ENCODE assay signal across 13 cellular contexts in the genomic region with DNA sequence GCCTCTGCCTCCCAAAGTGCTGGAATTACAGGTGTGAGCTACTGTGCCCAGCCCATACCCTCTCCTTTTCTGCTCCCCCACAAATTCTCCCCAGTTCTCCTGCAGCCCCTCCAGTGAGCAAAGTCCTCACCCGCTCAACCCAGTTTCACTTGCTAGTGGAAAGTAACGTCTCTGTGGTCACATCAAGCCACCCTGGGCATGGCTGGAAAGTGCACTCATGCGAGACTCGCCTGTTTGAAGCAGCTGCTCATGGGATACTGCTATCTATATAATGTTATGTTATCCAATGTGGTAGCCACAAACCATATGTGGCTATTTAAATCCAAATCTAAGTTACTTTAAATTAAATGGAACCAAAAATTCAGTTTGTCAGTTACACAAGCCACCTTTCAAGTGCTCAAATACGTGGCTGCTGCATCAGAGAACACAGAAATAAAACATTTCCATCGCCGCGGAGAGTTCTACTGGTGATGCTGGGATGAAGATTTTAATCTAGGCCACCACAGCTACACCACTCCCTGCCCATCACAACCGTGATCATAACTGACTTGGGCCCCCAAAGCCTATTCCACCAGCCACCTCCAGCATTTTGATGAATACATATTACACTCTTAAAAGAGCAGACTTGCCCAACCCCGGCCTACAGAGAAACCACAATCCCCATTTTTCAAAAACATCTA.
DNase-seq lines count a peak whose midpoint lies in the region; ATAC-seq, FAIRE-seq and TF ChIP-seq lines count a peak whose summit lies in the region.
"Had no signal": no experiment of that assay in that cellular context is flagged by ENCODE, and none has a peak within 500 bp of the region (broad histone marks: within the 10 kb centered on the region; RNA-seq: fewer than 3 reads in every experiment).

No MANE protein-coding gene starts in this region.

- peak overlapping the region; percentile 66 for H3K4me2 ChIP-seq in keratinocyte (ENCODE audit: control insufficient read depth, extremely low read depth, insufficient read depth, low read depth, low read length)

- TF ChIP-seq CTCF in keratinocyte (optimal IDR thresholded peaks at IDR 0.05 in 1 of 3, IDR thresholded peaks at IDR 0.05 in 1 of 3, conservative IDR thresholded peaks at IDR 0.05 in 1 of 3; ENCODE audit: extremely low read depth in 1 of 3, insufficient read depth in 2 of 3, low read length in 3 of 3) (no peak), tibial nerve (IDR thresholded peaks at IDR 0.05) (no peak)

- H3K36me3 ChIP-seq in keratinocyte (ENCODE audit: control insufficient read depth in 2 of 2, extremely low read depth in 1 of 2, insufficient read depth in 2 of 2, low read length in 2 of 2), result no peaks in the 10 kb centered on the region
- no peaks in the 10 kb centered on the region for H3K36me3 ChIP-seq in tibial nerve
- H3K36me3 ChIP-seq: heart left ventricle had no signal

- no peaks in the 10 kb centered on the region for H4K20me1 ChIP-seq in keratinocyte (ENCODE audit: control insufficient read depth, extremely low read depth, insufficient read depth, low read length)

- dilution Hi-C loops in keratinocyte (cut with MboI; ENCODE audit: extremely low pct_ligation_motif_present, low sequenced_read_pairs), result no loop called here

- H3K27ac Mint-ChIP-seq in activated CD8-positive, alpha-beta memory T cell treated with anti-CD3 and anti-CD28 coated beads, Interleukin-2, amount 10 ng/mL, durations not matched to agents 7 days and 5 days, result peak overlapping the region; percentile 41
- H3K27ac Mint-ChIP-seq in T-helper 17 cell, result peak overlapping the region; percentile 88

- H3K9me1 ChIP-seq in keratinocyte (ENCODE audit: control insufficient read depth, extremely low read depth, insufficient read depth, low read length), result no peaks in the 10 kb centered on the region

- no peak overlapping the region for H3K4me3 ChIP-seq in keratinocyte (ENCODE audit: control insufficient read depth in 2 of 3, extremely low read depth in 1 of 3, insufficient read depth in 2 of 3, low read depth in 1 of 3, low read length in 3 of 3)
- no peak overlapping the region for H3K4me3 ChIP-seq in tibial nerve

- H3K9ac ChIP-seq in keratinocyte (ENCODE audit: control insufficient read depth, extremely low read depth, insufficient read depth, low read length), result no peak overlapping the region
- H3K9ac ChIP-seq: parathyroid adenoma had no signal

- H3K4me1 Mint-ChIP-seq in activated CD8-positive, alpha-beta memory T cell treated with anti-CD3 and anti-CD28 coated beads, Interleukin-2, amount 10 ng/mL, durations not matched to agents 7 days and 5 days, result peaks cover 31% of the 10 kb centered on the region
- H3K4me1 Mint-ChIP-seq in T-helper 17 cell, result peaks cover 26% of the 10 kb centered on the region

- H3K36me3 Mint-ChIP-seq in activated CD8-positive, alpha-beta memory T cell treated with anti-CD3 and anti-CD28 coated beads, Interleukin-2, amount 10 ng/mL, durations not matched to agents 7 days and 5 days, result peaks cover 8% of the 10 kb centered on the region
- H3K36me3 Mint-ChIP-seq in T-helper 17 cell (ENCODE audit: low read depth), result no peaks in the 10 kb centered on the region

- TF ChIP-seq EP300 in tibial nerve (IDR thresholded peaks at IDR 0.05), result no peak

- 81 to 87% methylated on average over 10 of the region's 10 CpGs for WGBS in tibial nerve, 2 donors

- H3K9me3 Mint-ChIP-seq in activated CD8-positive, alpha-beta memory T cell treated with anti-CD3 and anti-CD28 coated beads, Interleukin-2, amount 10 ng/mL, durations not matched to agents 7 days and 5 days (ENCODE audit: low read depth), result peaks cover 2% of the 10 kb centered on the region

- peak; percentile 61 for ATAC-seq in activated CD8-positive, alpha-beta memory T cell treated with anti-CD3 and anti-CD28 coated beads, Interleukin-2, amount 10 ng/mL, durations not matched to agents 7 days and 5 days
- ATAC-seq in T-helper 17 cell, result peak; percentile 35
- ATAC-seq in GM21737 (IDR thresholded peaks at IDR 0.05; ENCODE audit: unreplicated experiment), result no peak

- peak; percentile 53 for DNase-seq in activated CD8-positive, alpha-beta memory T cell treated with anti-CD3 and anti-CD28 coated beads, Interleukin-2, amount 10 ng/mL, durations not matched to agents 7 days and 5 days
- no peak for DNase-seq in activated CD8-positive, alpha-beta memory T cell treated with anti-CD3 and anti-CD28 coated beads for 24 hours
- DNase-seq in T-helper 17 cell (no peak), keratinocyte (ENCODE audit: low read depth, low spot score) (no peak), tibial nerve (ENCODE audit: low spot score in 2 of 2) (no peak), SHP77 treated with DMSO at 0.1 percent for 48 hours (lab: John Stamatoyannopoulos, UW) (no peak), DMS114 treated with DMSO at 0.1 percent for 48 hours (lab: John Stamatoyannopoulos, UW; ENCODE audit: unreplicated experiment) (no peak)
- DNase-seq: activated CD4-positive, CD25-positive, alpha-beta regulatory T cell; central memory CD4-positive, alpha-beta T cell; heart left ventricle; NCI-H69 had no signal

- H3K79me2 ChIP-seq in keratinocyte (ENCODE audit: control insufficient read depth, insufficient read depth, low read length), result no peaks in the 10 kb centered on the region
- H3K79me2 ChIP-seq: parathyroid adenoma had no signal

- no peak overlapping the region for H3K4me3 Mint-ChIP-seq in activated CD8-positive, alpha-beta memory T cell treated with anti-CD3 and anti-CD28 coated beads, Interleukin-2, amount 10 ng/mL, durations not matched to agents 7 days and 5 days
- H3K4me3 Mint-ChIP-seq in T-helper 17 cell, result peak overlapping the region; percentile 47

- FAIRE-seq in keratinocyte (lab: Jason Lieb, UNC), result no peak

- H3K27ac ChIP-seq in keratinocyte (ENCODE audit: control insufficient read depth, insufficient read depth, low read length), result no peak overlapping the region
- H3K27ac ChIP-seq in tibial nerve, result peak overlapping the region; percentile 47 to 94 (median 83)
- H3K27ac ChIP-seq: parathyroid adenoma had no signal

- CTCF ChIA-PET in activated CD8-positive, alpha-beta memory T cell treated with anti-CD3 and anti-CD28 coated beads, Interleukin-2, amount 10 ng/mL, durations not matched to agents 7 days and 5 days (lab: Charles Lee), result interaction anchor here (0.7 kb wide), 1 partner anchor 99 kb away, joined by 3 read pairs; no protein-coding TSS in a partner anchor

- no peak for TF ChIP-seq POLR2A in tibial nerve (IDR thresholded peaks at IDR 0.05)

- H3K27me3 Mint-ChIP-seq in activated CD8-positive, alpha-beta memory T cell treated with anti-CD3 and anti-CD28 coated beads, Interleukin-2, amount 10 ng/mL, durations not matched to agents 7 days and 5 days, result peaks cover 12% of the 10 kb centered on the region
- no peaks in the 10 kb centered on the region for H3K27me3 Mint-ChIP-seq in T-helper 17 cell

- H3K4me1 ChIP-seq in keratinocyte (ENCODE audit: control insufficient read depth, extremely low read depth, insufficient read depth, low read length) (peaks cover 23% of the 10 kb centered on the region), tibial nerve (peaks cover 0 to 58% (median 9%) of the 10 kb centered on the region in 4 donors)

- no peak overlapping the region for H2AFZ ChIP-seq in keratinocyte (ENCODE audit: control insufficient read depth, low read length)
- H2AFZ ChIP-seq: parathyroid adenoma had no signal

- H3K9me3 ChIP-seq in T-helper 17 cell (ENCODE audit: control insufficient read depth, low read length, poor library complexity, severe bottlenecking) (no peaks in the 10 kb centered on the region), keratinocyte (ENCODE audit: control insufficient read depth, low read depth, low read length) (no peaks in the 10 kb centered on the region), tibial nerve (no peaks in the 10 kb centered on the region)
- H3K9me3 ChIP-seq: heart left ventricle had no signal

- H3K27me3 ChIP-seq in keratinocyte (ENCODE audit: control insufficient read depth, extremely low read depth, insufficient read depth, low read length) (no peaks in the 10 kb centered on the region), tibial nerve (no peaks in the 10 kb centered on the region)
- H3K27me3 ChIP-seq: heart left ventricle had no signal
